In genomic region chr5:51386916-51387853, GRCh38 we compare ENCODE assay signal across 1 cellular context.
TF ChIP-seq lines count a peak whose summit lies in the region.

No MANE protein-coding gene starts in this region.

TF ChIP-seq in WTC11, 78 proteins besides CTCF, POLR2A, EP300 and RAD21 (continued from another document):
- TF ChIP-seq AR (CRISPR knock-in tag; IDR thresholded peaks at IDR 0.05), result no peak
- TF ChIP-seq ATF2 (CRISPR knock-in tag; IDR thresholded peaks at IDR 0.05; ENCODE audit: borderline replicate concordance, low read depth), result no peak
- TF ChIP-seq NR1H2 (CRISPR knock-in tag; IDR thresholded peaks at IDR 0.05), result no peak
- no peak for TF ChIP-seq PRRX2 (CRISPR knock-in tag; IDR thresholded peaks at IDR 0.05)
- TF ChIP-seq IRF2 (CRISPR knock-in tag; IDR thresholded peaks at IDR 0.05; ENCODE audit: borderline replicate concordance, low read depth), result no peak
- TF ChIP-seq ZBTB43 (CRISPR knock-in tag; IDR thresholded peaks at IDR 0.05), result no peak
